11 cellular contexts compared by ENCODE assay signal in genomic region chr5:72557576-72558336, GRCh38. TPM values are rescaled to one million over a fixed set of nuclear protein-coding genes. Genes with fewer than 3 reads are reported as not detected.
DNase-seq lines count a peak whose midpoint lies in the region; ATAC-seq, FAIRE-seq and TF ChIP-seq lines count a peak whose summit lies in the region.
"Had no signal": no experiment of that assay in that cellular context is flagged by ENCODE, and none has a peak within 500 bp of the region (broad histone marks: within the 10 kb centered on the region; RNA-seq: fewer than 3 reads in every experiment).

No MANE protein-coding gene starts in this region.

- no TSS peak for BruUV-seq in K562 (replicated peaks; lab: Mats Ljungman, UMichigan)

- CTCF ChIA-PET in K562 (lab: Yijun Ruan, JAX; ENCODE audit: low intra/inter-chr PET ratio) = no interaction called here

- TF ChIP-seq RAD21 in K562 (CRISPR knock-in tag; conservative IDR thresholded peaks at IDR 0.05 in 1 of 2, IDR thresholded peaks at IDR 0.05 in 1 of 2) = no peak

- TF ChIP-seq EP300 in K562 (IDR thresholded peaks at IDR 0.05; ENCODE audit: low read length) (no peak), stomach (IDR thresholded peaks at IDR 0.05) (no peak)

- peak overlapping the region; percentile 60 for H3K27ac Mint-ChIP-seq in HFFc6
- H3K27ac Mint-ChIP-seq in mesothelial cell of epicardium = peak overlapping the region; percentile 89

- no peak overlapping the region for H3K4me3 ChIP-seq in K562
- H3K4me3 ChIP-seq in stomach = no peak overlapping the region

- no peaks in the 10 kb centered on the region; the same call in 1 of the 2 replicates for H3K36me3 Mint-ChIP-seq in HFFc6 (ENCODE audit: low read depth)
- H3K36me3 Mint-ChIP-seq in mesothelial cell of epicardium = no peaks in the 10 kb centered on the region

- H3K4me2 ChIP-seq in K562 (ENCODE audit: insufficient read depth, low read length) = no peak overlapping the region

- intact Hi-C loops in K562 (cut with micrococcal nuclease) = no loop called here
- intact Hi-C loops in stomach (cut with DNase I; ENCODE audit: low total_unique reads) = no loop called here

- no peaks in the 10 kb centered on the region for H3K9me1 ChIP-seq in K562 (ENCODE audit: control insufficient read depth, insufficient read depth, low read length)

- TF ChIP-seq CTCF in HFFc6 (IDR thresholded peaks at IDR 0.05) (no peak), K562 (IDR thresholded peaks at IDR 0.05 in 2 of 3, conservative IDR thresholded peaks at IDR 0.05 in 1 of 3; ENCODE audit: insufficient read depth in 2 of 3, low read depth in 1 of 3, low read length in 3 of 3) (no peak), mesothelial cell of epicardium (IDR thresholded peaks at IDR 0.05; ENCODE audit: unreplicated experiment) (no peak), stomach (IDR thresholded peaks at IDR 0.05) (no peak)

- POLR2A ChIA-PET in K562 (lab: Yijun Ruan, JAX) = interaction anchor here (1.2 kb wide), 1 partner anchor 20 kb away, joined by 4 read pairs; no protein-coding TSS in a partner anchor

- TF ChIP-seq POLR2A in K562 (conservative IDR thresholded peaks at IDR 0.05) = no peak
- no peak for TF ChIP-seq POLR2A in stomach (IDR thresholded peaks at IDR 0.05)

- H3K9me3 ChIP-seq in K562 (replicated peaks; ENCODE audit: control insufficient read depth, insufficient read depth, low read depth, low read length) (no peaks in the 10 kb centered on the region), stomach (no peaks in the 10 kb centered on the region)
- H3K9me3 ChIP-seq: pancreas had no signal

- H3K4me1 ChIP-seq in K562 (replicated peaks in 1 of 2; ENCODE audit: control insufficient read depth in 2 of 2, insufficient read depth in 2 of 2, low read length in 2 of 2) (peaks cover 26 to 34% of the 10 kb centered on the region in 2 experiments), stomach (peaks cover 7 to 21% (median 18%) of the 10 kb centered on the region in 4 donors)

- peak overlapping the region; percentile 19; the same call in 1 of the 2 replicates for H2AFZ ChIP-seq in K562 (ENCODE audit: low read depth, low read length)

- no peaks in the 10 kb centered on the region for H4K20me1 ChIP-seq in K562 (replicated peaks; ENCODE audit: control insufficient read depth, insufficient read depth, low read length)

- peaks cover 2% of the 10 kb centered on the region for H3K27me3 Mint-ChIP-seq in HFFc6 (ENCODE audit: insufficient read depth)
- no peaks in the 10 kb centered on the region for H3K27me3 Mint-ChIP-seq in mesothelial cell of epicardium (ENCODE audit: low read depth)

- H3K36me3 ChIP-seq in K562 (ENCODE audit: control insufficient read depth, insufficient read depth, low read length) (no peaks in the 10 kb centered on the region), stomach (no peaks in the 10 kb centered on the region)
- H3K36me3 ChIP-seq: pancreas had no signal

- H3K4me1 Mint-ChIP-seq in HFFc6 (ENCODE audit: low read depth) = peaks cover 36% of the 10 kb centered on the region
- H3K4me1 Mint-ChIP-seq in mesothelial cell of epicardium = peaks cover 26% of the 10 kb centered on the region

- no peaks in the 10 kb centered on the region for H3K79me2 ChIP-seq in K562 (ENCODE audit: control insufficient read depth, insufficient read depth, low read length)

- DNase-seq in HFFc6 (no peak), K562 (ENCODE audit: extremely low read depth in 1 of 4, low spot score in 3 of 4) (no peak), mesothelial cell of epicardium (ENCODE audit: low spot score in 2 of 2, unreplicated experiment in 2 of 2) (no peak), stomach (no peak), LoVo (ENCODE audit: low spot score) (no peak), midbrain (lab: John Stamatoyannopoulos, UW) (no peak)
- DNase-seq in activated CD4-positive, CD25-positive, alpha-beta regulatory T cell (lab: John Stamatoyannopoulos, UW) = no peak
- DNase-seq: activated effector memory CD4-positive, alpha-beta T cell treated with Interleukin-2 at 50 U/mL for 16 hours; DMS79 had no signal

- H3K9me3 Mint-ChIP-seq in HFFc6 (no peaks in the 10 kb centered on the region), mesothelial cell of epicardium (no peaks in the 10 kb centered on the region)

- H3K27ac ChIP-seq in K562 (ENCODE audit: extremely low read depth, low read depth, low read length) (no peak overlapping the region), stomach (peak overlapping the region; percentile 23 to 83 (median 42))

- in situ Hi-C loops in K562 (cut with MboI) = no loop called here

- H3K27me3 ChIP-seq in K562 (ENCODE audit: control insufficient read depth in 2 of 2, insufficient read depth in 2 of 2, low read length in 2 of 2) = no peaks in the 10 kb centered on the region
- no peaks in the 10 kb centered on the region for H3K27me3 ChIP-seq in stomach
- H3K27me3 ChIP-seq: pancreas had no signal

- H3K4me3 Mint-ChIP-seq in HFFc6 (peak overlapping the region; percentile 83; the same call in 1 of the 2 replicates), mesothelial cell of epicardium (peak overlapping the region; percentile 56)

- FAIRE-seq in K562 (lab: Jason Lieb, UNC) = no peak
- FAIRE-seq: pancreas, RCC 7860 had no signal

- WGBS in K562 (ENCODE audit: insufficient coverage, low coverage, missing lambda C conversion rate) = 82% methylated on average over 14 of the region's 17 CpGs
- WGBS in stomach, 5 donors = 73 to 82% (median 78%) methylated on average over 17 of the region's 17 CpGs

- no peak for ATAC-seq in K562

- no peak overlapping the region for H3K9ac ChIP-seq in K562 (ENCODE audit: insufficient read depth in 1 of 2, low read depth in 2 of 2, low read length in 2 of 2)

TF ChIP-seq in K562, 482 proteins besides CTCF, POLR2A, EP300 and RAD21:
- TF ChIP-seq NFATC3 (IDR thresholded peaks at IDR 0.05) = no peak
- TF ChIP-seq MLLT1 (IDR thresholded peaks at IDR 0.05) = no peak
- no peak for TF ChIP-seq GATAD2A (IDR thresholded peaks at IDR 0.05)
- TF ChIP-seq HMBOX1 (IDR thresholded peaks at IDR 0.05) = no peak
- TF ChIP-seq NR3C1 (CRISPR knock-in tag; IDR thresholded peaks at IDR 0.05) = no peak
- no peak for TF ChIP-seq PYGO2 (tag; IDR thresholded peaks at IDR 0.05)
- TF ChIP-seq NR2C2 (CRISPR knock-in tag; IDR thresholded peaks at IDR 0.05) = no peak
- no peak for TF ChIP-seq NR2C2 (tag; IDR thresholded peaks at IDR 0.05)
- TF ChIP-seq ZNF3 (CRISPR knock-in tag; IDR thresholded peaks at IDR 0.05) = no peak
- no peak for TF ChIP-seq MAZ (CRISPR knock-in tag; conservative IDR thresholded peaks at IDR 0.05 in 1 of 2, IDR thresholded peaks at IDR 0.05 in 1 of 2)
- TF ChIP-seq POU5F1 (IDR thresholded peaks at IDR 0.05; ENCODE audit: borderline replicate concordance, low read depth, low read length, partially characterized antibody) = no peak

RNA-seq across cellular contexts. Expression of gene ZNF366, which starts 50.5 kb away (rescaled TPM):
- not detected for total RNA-seq in HFFc6 (2021; fragmentation: NEBNext Ultra II Directional; extraction: Animal tissue kit (Norgen Biotek cat#: 25700))
- total RNA-seq in K562 (2011; cell fraction: chromatin; rRNA removed; ENCODE audit: low replicate concordance) = not detected in 2 replicates
- total RNA-seq in K562 (2011; cell fraction: nucleolus; rRNA removed) = not detected in 2 replicates
- not detected in 2 replicates for total RNA-seq in K562 (2011; cell fraction: nucleoplasm; rRNA removed)
- not detected in 2 replicates for total RNA-seq in K562 (2014; rRNA removed)
- total RNA-seq in K562 (2014; rRNA removed; fragmentation: Illumina TruSeq; extraction: Trizol) = not detected in 2 replicates
- not detected in 2 replicates for total RNA-seq in K562 (2015; rRNA removed; fragmentation: Illumina TruSeq; extraction: Trizol)
- not detected in 2 replicates for total RNA-seq in K562 (2021)
- not detected in 2 replicates for polyA plus RNA-seq in K562 (2011; rRNA removed)
- polyA plus RNA-seq in K562 (2011; cell fraction: cytosol; rRNA removed) = not detected in 2 replicates
- polyA plus RNA-seq in K562 (2011; cell fraction: nucleus; rRNA removed) = not detected in 2 replicates
- polyA plus RNA-seq in K562 (2012) = not detected in 2 replicates
- not detected in 2 replicates for polyA plus RNA-seq in K562 (2014; fragmentation: Illumina TruSeq; extraction: Trizol)
- not detected for polyA plus RNA-seq in K562 (2014; fragmentation: Nextera tagmentation; extraction: Ambion mirVana)
- not detected in 2 replicates for polyA plus RNA-seq in K562 (2014; rRNA removed)
- polyA minus RNA-seq in K562 (2011; rRNA and poly(A)+ RNA removed) = not detected in 2 replicates
- not detected in 2 replicates for polyA minus RNA-seq in K562 (2011; cell fraction: cytosol; rRNA and poly(A)+ RNA removed)
- polyA minus RNA-seq in K562 (2011; cell fraction: nucleus; rRNA and poly(A)+ RNA removed) = not detected in 2 replicates
- total RNA-seq in mesothelial cell of epicardium = not detected in 3 replicates
- 1 to 10 TPM in 4 of 5 donors, not detected in 1; 1.7 to 6.8 (median 4.5) TPM for total RNA-seq in stomach
- under 1 TPM; 0.10 to 0.46 (median 0.37) TPM for polyA plus RNA-seq in stomach
